ENCODE assay signal across 17 cellular contexts in the genomic region with DNA sequence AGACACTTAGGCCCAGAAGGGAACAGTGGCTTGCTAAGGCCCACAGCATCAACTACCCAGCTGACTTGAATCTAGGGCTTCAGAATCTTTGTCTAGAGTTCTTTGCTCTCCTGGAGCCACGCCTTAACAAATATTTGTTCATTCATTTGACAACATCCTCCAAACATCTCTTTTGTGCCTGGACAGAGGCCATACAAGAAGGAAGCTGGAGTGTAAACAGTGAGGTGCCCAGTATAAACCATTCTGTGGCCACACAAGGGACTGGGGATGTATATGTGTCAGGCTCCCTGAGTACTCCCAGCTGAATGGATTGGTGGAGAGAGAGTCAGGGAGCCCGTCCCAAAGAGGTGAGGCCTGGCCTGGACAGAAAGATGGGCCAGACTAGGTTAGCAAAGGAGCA. TPM values are rescaled to one million over a fixed set of nuclear protein-coding genes. Genes with fewer than 3 reads are reported as not detected.
DNase-seq lines count a peak whose midpoint lies in the region; ATAC-seq and TF ChIP-seq lines count a peak whose summit lies in the region.
"Had no signal": no experiment of that assay in that cellular context is flagged by ENCODE, and none has a peak within 500 bp of the region (broad histone marks: within the 10 kb centered on the region; RNA-seq: fewer than 3 reads in every experiment).

No MANE protein-coding gene starts in this region.

- H3K4me1 Mint-ChIP-seq in activated T-helper 17 cell treated with anti-CD3 and anti-CD28 coated beads, Interleukin-2, amount 50 U/mL, for 72 hours = peaks cover 4% of the 10 kb centered on the region
- H3K4me1 Mint-ChIP-seq in nephron progenitor cell (peaks cover 59% of the 10 kb centered on the region), mesothelial cell of epicardium (peaks cover 15% of the 10 kb centered on the region)

- H3K9me3 Mint-ChIP-seq in activated T-helper 17 cell treated with anti-CD3 and anti-CD28 coated beads, Interleukin-2, amount 50 U/mL, for 72 hours = no peaks in the 10 kb centered on the region
- H3K9me3 Mint-ChIP-seq in nephron progenitor cell = no peaks in the 10 kb centered on the region
- no peaks in the 10 kb centered on the region for H3K9me3 Mint-ChIP-seq in mesothelial cell of epicardium

- in situ Hi-C loops in ACHN (cut with HindIII; ENCODE audit: low pct_ligation_motif_present, low pct_unique_long_range_greater_than_20kb, low sequenced_read_pairs) = loop anchor here (25.0 kb wide), 1 partner anchor 134 kb away; the partner anchor contains the start of gene DNAJA4

- H3K27ac Mint-ChIP-seq in activated T-helper 17 cell treated with anti-CD3 and anti-CD28 coated beads, Interleukin-2, amount 50 U/mL, for 72 hours = peak overlapping the region; percentile 51
- H3K27ac Mint-ChIP-seq in nephron progenitor cell (peak overlapping the region; percentile 63), mesothelial cell of epicardium (no peak overlapping the region)

- TF ChIP-seq CTCF in nephron progenitor cell (IDR thresholded peaks at IDR 0.05) (no peak), mesothelial cell of epicardium (IDR thresholded peaks at IDR 0.05; ENCODE audit: unreplicated experiment) (no peak)

- ATAC-seq in activated T-helper 17 cell treated with anti-CD3 and anti-CD28 coated beads, Interleukin-2, amount 50 U/mL, for 72 hours (replicated peaks) = no peak
- ATAC-seq in HG03139 (IDR thresholded peaks at IDR 0.05; ENCODE audit: unreplicated experiment) = no peak
- ATAC-seq: activated CD4-positive, CD25-positive, alpha-beta regulatory T cell treated with anti-CD3 and anti-CD28 coated beads, Interleukin-2, amount 50 U/mL, for 24 hours; foreskin keratinocyte; right cardiac atrium had no signal

- DNase-seq in NCI-H345 (lab: John Stamatoyannopoulos, UW) = peak; percentile 9
- no peak for DNase-seq in NCI-H345 treated with DMSO at 0.1 percent for 48 hours (lab: John Stamatoyannopoulos, UW; ENCODE audit: unreplicated experiment)
- peak; percentile 73 for DNase-seq in DMS53 (lab: John Stamatoyannopoulos, UW)
- DNase-seq in nephron progenitor cell = no peak
- DNase-seq in ACHN = no peak
- no peak for DNase-seq in mesothelial cell of epicardium (ENCODE audit: low spot score in 2 of 2, unreplicated experiment in 2 of 2)
- DNase-seq: activated CD8-positive, alpha-beta memory T cell treated with anti-CD3 and anti-CD28 coated beads, Interleukin-2, amount 50 U/mL, for 48 hours; adrenal gland; foreskin keratinocyte; NCI-H2081 treated with DMSO at 0.1 percent for 48 hours; stimulated activated CD4-positive, alpha-beta T cell treated with anti-CD3 and anti-CD28 coated beads, Interleukin-2, amount 100 ng/mL, for 24 hours; thyroid gland had no signal

- H3K36me3 Mint-ChIP-seq in activated T-helper 17 cell treated with anti-CD3 and anti-CD28 coated beads, Interleukin-2, amount 50 U/mL, for 72 hours (ENCODE audit: low read depth) = no peaks in the 10 kb centered on the region
- peaks cover 4% of the 10 kb centered on the region for H3K36me3 Mint-ChIP-seq in nephron progenitor cell (ENCODE audit: low read depth)
- H3K36me3 Mint-ChIP-seq in mesothelial cell of epicardium = no peaks in the 10 kb centered on the region

- H3K27me3 Mint-ChIP-seq in activated T-helper 17 cell treated with anti-CD3 and anti-CD28 coated beads, Interleukin-2, amount 50 U/mL, for 72 hours = no peaks in the 10 kb centered on the region
- H3K27me3 Mint-ChIP-seq in nephron progenitor cell (ENCODE audit: low read depth, poor library complexity) = peaks cover 3% of the 10 kb centered on the region
- no peaks in the 10 kb centered on the region for H3K27me3 Mint-ChIP-seq in mesothelial cell of epicardium (ENCODE audit: low read depth)

- no peak overlapping the region for H3K4me3 Mint-ChIP-seq in activated T-helper 17 cell treated with anti-CD3 and anti-CD28 coated beads, Interleukin-2, amount 50 U/mL, for 72 hours
- H3K4me3 Mint-ChIP-seq in nephron progenitor cell = peak overlapping the region; percentile 24
- no peak overlapping the region for H3K4me3 Mint-ChIP-seq in mesothelial cell of epicardium

RNA-seq across cellular contexts. Expression of gene CIB2, which starts 3.4 kb away (rescaled TPM):
- total RNA-seq in activated T-helper 17 cell treated with anti-CD3 and anti-CD28 coated beads, Interleukin-2, amount 50 U/mL, for 72 hours = 1 to 10 TPM in 1 of 2 donors, under 1 TPM in 1; 0.65 to 1.7 TPM
- total RNA-seq in mesothelial cell of epicardium = 25.5 to 27.6 TPM (median 26.2 TPM) in 3 replicates

RNA-seq across cellular contexts. Expression of gene IDH3A, which starts 21.3 kb away (rescaled TPM):
- 100 to 1,000 TPM in 1 of 2 donors, 10 to 100 TPM in 1; 61.9 to 176 TPM for total RNA-seq in activated T-helper 17 cell treated with anti-CD3 and anti-CD28 coated beads, Interleukin-2, amount 50 U/mL, for 72 hours
- total RNA-seq in mesothelial cell of epicardium = 27.9 to 33.8 TPM (median 28.9 TPM) in 3 replicates

RNA-seq across cellular contexts. Expression of gene SH2D7, which starts 35.5 kb away (rescaled TPM):
- total RNA-seq in activated T-helper 17 cell treated with anti-CD3 and anti-CD28 coated beads, Interleukin-2, amount 50 U/mL, for 72 hours = not detected
- not detected in 3 replicates for total RNA-seq in mesothelial cell of epicardium
- total RNA-seq: A172, adrenal gland, foreskin keratinocyte, right cardiac atrium, thyroid gland had no signal

RNA-seq across cellular contexts. Expression of gene TBC1D2B, which starts 50.4 kb away (rescaled TPM):
- 100 to 1,000 TPM in 1 of 2 donors, 10 to 100 TPM in 1; 86.1 to 109 TPM for total RNA-seq in activated T-helper 17 cell treated with anti-CD3 and anti-CD28 coated beads, Interleukin-2, amount 50 U/mL, for 72 hours
- total RNA-seq in mesothelial cell of epicardium = 33.8 to 39.8 TPM (median 38.5 TPM) in 3 replicates

Comparison
In these comparisons a context has a peak if more than half of its experiments do, and no peak if none do; other contexts are left out.
1. DNase-seq: peak in NCI-H345 (single experiment) and DMS53 (single experiment); none in NCI-H345 treated with DMSO at 0.1 percent for 48 hours (single experiment), nephron progenitor cell (single experiment), ACHN (single experiment) and mesothelial cell of epicardium (0 of 2).